Comparison of ENCODE assay signal across 1 cellular context in genomic region chr6:52389626-52390360, GRCh38.
A peak's percentile ranks its signal among the peaks of the same experiment; 100 is the strongest.
TF ChIP-seq lines count a peak whose summit lies in the region.

No MANE protein-coding gene starts in this region.

TF ChIP-seq in K562, 482 proteins besides CTCF, POLR2A, EP300 and RAD21 (continued from another document and continues in another):
- TF ChIP-seq E2F3 (CRISPR knock-in tag; IDR thresholded peaks at IDR 0.05) (no peak), RNF219 (CRISPR knock-in tag; IDR thresholded peaks at IDR 0.05) (no peak), CEBPZ (IDR thresholded peaks at IDR 0.05; ENCODE audit: borderline replicate concordance, low read depth, low read length) (no peak), ILF3 (IDR thresholded peaks at IDR 0.05; ENCODE audit: borderline replicate concordance) (no peak), MEIS2 (IDR thresholded peaks at IDR 0.05; ENCODE audit: partially characterized antibody) (peak; percentile 61), MYBL2 (IDR thresholded peaks at IDR 0.05; ENCODE audit: low read depth) (no peak), MYBL2 (CRISPR knock-in tag; IDR thresholded peaks at IDR 0.05; ENCODE audit: borderline replicate concordance) (no peak), GABPB1 (CRISPR knock-in tag; IDR thresholded peaks at IDR 0.05) (no peak), ATF3 (IDR thresholded peaks at IDR 0.05) (no peak), ATF3 (CRISPR knock-in tag; conservative IDR thresholded peaks at IDR 0.05) (no peak), FOXM1 (IDR thresholded peaks at IDR 0.05; ENCODE audit: low read depth) (no peak), FOXM1 (CRISPR knock-in tag; IDR thresholded peaks at IDR 0.05; ENCODE audit: low read depth) (no peak), TRIM24 (IDR thresholded peaks at IDR 0.05) (0 out of 4 replicates have a peak, but pooled peaks of 1 of the 2 experiments have one; percentile 1), CHD4 (IDR thresholded peaks at IDR 0.05; ENCODE audit: insufficient read depth, insufficient replicate concordance, low read depth, low read length, poor library complexity, severe bottlenecking) (no peak), SAFB2 (IDR thresholded peaks at IDR 0.05; ENCODE audit: borderline replicate concordance, low read depth, low read length, severe bottlenecking) (no peak), TSC22D4 (tag; IDR thresholded peaks at IDR 0.05) (no peak), USF1 (CRISPR knock-in tag; IDR thresholded peaks at IDR 0.05) (no peak), GABPA (tag; conservative IDR thresholded peaks at IDR 0.05; ENCODE audit: low read depth) (no peak), BHLHE40 (IDR thresholded peaks at IDR 0.05; ENCODE audit: low read length) (no peak), XRCC5 (IDR thresholded peaks at IDR 0.05; ENCODE audit: low read depth, low read length) (no peak), HDAC3 (IDR thresholded peaks at IDR 0.05; ENCODE audit: borderline replicate concordance, partially characterized antibody) (no peak), RBM22 (IDR thresholded peaks at IDR 0.05; ENCODE audit: low read depth, low read length, poor library complexity, severe bottlenecking) (no peak), ZNF644 (tag; IDR thresholded peaks at IDR 0.05; ENCODE audit: low read depth) (no peak), ASH1L (IDR thresholded peaks at IDR 0.05; ENCODE audit: borderline replicate concordance, low read depth, partially characterized antibody) (no peak), NUFIP1 (IDR thresholded peaks at IDR 0.05; ENCODE audit: partially characterized antibody) (no peak), ATF6 (CRISPR knock-in tag; IDR thresholded peaks at IDR 0.05) (no peak), SNRNP70 (optimal IDR thresholded peaks at IDR 0.05; ENCODE audit: low read depth, low read length) (no peak), ZNF165 (CRISPR knock-in tag; IDR thresholded peaks at IDR 0.05; ENCODE audit: borderline replicate concordance) (no peak), ZC3H8 (IDR thresholded peaks at IDR 0.05) (no peak), ZNF239 (CRISPR knock-in tag; IDR thresholded peaks at IDR 0.05) (no peak), EZH2 (IDR thresholded peaks at IDR 0.05; ENCODE audit: borderline replicate concordance, low read depth, low read length) (no peak), GTF3C2 (IDR thresholded peaks at IDR 0.05; ENCODE audit: borderline replicate concordance, extremely low read depth, insufficient read length) (no peak), NFIC (IDR thresholded peaks at IDR 0.05) (peak; percentile 34; the same call in 1 of the 2 replicates), EGR1 (conservative IDR thresholded peaks at IDR 0.05) (no peak), ZNF449 (CRISPR knock-in tag; IDR thresholded peaks at IDR 0.05) (no peak), NR2C1 (IDR thresholded peaks at IDR 0.05) (no peak), NR2C1 (tag; IDR thresholded peaks at IDR 0.05) (no peak), CTCFL (IDR thresholded peaks at IDR 0.05; ENCODE audit: borderline replicate concordance, insufficient read depth, low read depth, low read length, poor library complexity, severe bottlenecking) (no peak), ZBED1 (IDR thresholded peaks at IDR 0.05) (no peak), HNRNPUL1 (IDR thresholded peaks at IDR 0.05; ENCODE audit: low read length) (no peak), ZNF197 (CRISPR knock-in tag; IDR thresholded peaks at IDR 0.05; ENCODE audit: low read depth) (no peak), ZBTB49 (CRISPR knock-in tag; IDR thresholded peaks at IDR 0.05; ENCODE audit: borderline replicate concordance) (no peak), ATF4 (CRISPR knock-in tag; IDR thresholded peaks at IDR 0.05) (no peak)
